Comparison of ENCODE assay signal across 7 cellular contexts in the genomic region with DNA sequence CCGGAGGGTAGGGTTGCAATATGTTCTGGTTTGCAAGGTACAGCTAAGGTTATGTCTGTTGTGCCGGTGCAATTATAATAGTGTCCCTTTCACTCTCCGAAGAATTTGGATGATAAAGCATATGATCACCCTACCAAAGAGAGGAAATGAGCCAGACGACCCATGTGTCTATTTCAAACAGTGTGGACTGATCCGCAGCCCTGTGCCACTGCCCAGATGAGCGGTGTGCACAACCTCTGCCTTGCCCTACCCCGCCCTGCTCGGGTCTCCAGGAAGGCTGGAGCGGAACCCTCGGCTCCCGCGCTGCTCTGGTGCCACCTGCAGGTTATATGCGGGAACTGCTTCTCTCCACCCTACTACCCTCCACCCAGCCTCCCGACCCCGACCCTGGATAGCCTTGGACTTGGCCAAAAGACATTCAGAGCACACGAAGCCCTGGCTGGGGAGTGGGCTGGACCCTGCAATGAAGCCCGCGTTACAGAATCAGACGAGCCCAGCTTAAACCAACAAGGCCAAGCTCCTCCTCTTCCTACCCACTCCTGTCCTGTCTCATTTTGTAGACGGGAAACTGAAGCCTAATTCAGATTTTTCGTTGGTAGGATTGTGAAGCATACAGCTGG.
A peak's percentile ranks its signal among the peaks of the same experiment; 100 is the strongest.
DNase-seq lines count a peak whose midpoint lies in the region; FAIRE-seq and TF ChIP-seq lines count a peak whose summit lies in the region.

No MANE protein-coding gene starts in this region.

- no peaks in the 10 kb centered on the region for H3K9me3 Mint-ChIP-seq in activated T-helper 1 cell treated with anti-CD3 and anti-CD28 coated beads, Interleukin-12 subunit alpha, Interleukin-12 subunit beta, Interleukin-2, Interleukin-4 antibody, amounts not matched to agents 30 ng/mL and 10 ng/mL and 1 ng/mL, durations not matched to agents 14 hours and 24 hours and 36 hours

- peaks cover 14% of the 10 kb centered on the region for H3K27me3 Mint-ChIP-seq in activated T-helper 1 cell treated with anti-CD3 and anti-CD28 coated beads, Interleukin-12 subunit alpha, Interleukin-12 subunit beta, Interleukin-2, Interleukin-4 antibody, amounts not matched to agents 30 ng/mL and 10 ng/mL and 1 ng/mL, durations not matched to agents 14 hours and 24 hours and 36 hours (ENCODE audit: insufficient read depth)

- TF ChIP-seq CTCF in GM12875 (IDR thresholded peaks at IDR 0.05; ENCODE audit: borderline replicate concordance, insufficient read depth, low read depth, low read length) (peak; percentile 92), fibroblast of pulmonary artery (IDR thresholded peaks at IDR 0.05; ENCODE audit: low read length, missing control alignments) (peak; percentile 83)

- no peak for FAIRE-seq in RCC 7860 (lab: Jason Lieb, UNC)

- H3K36me3 Mint-ChIP-seq in activated T-helper 1 cell treated with anti-CD3 and anti-CD28 coated beads, Interleukin-12 subunit alpha, Interleukin-12 subunit beta, Interleukin-2, Interleukin-4 antibody, amounts not matched to agents 30 ng/mL and 10 ng/mL and 1 ng/mL, durations not matched to agents 14 hours and 24 hours and 36 hours (ENCODE audit: low read depth), result no peaks in the 10 kb centered on the region

- DNase-seq in HPDE6-E6E7 (ENCODE audit: extremely low spot score) (peak; percentile 54), RCC 7860 (ENCODE audit: low spot score) (peak; percentile 31), fibroblast of pulmonary artery (ENCODE audit: low read depth) (peak; percentile 34), occipital lobe (lab: John Stamatoyannopoulos, UW) (peak; percentile 6), superior temporal gyrus (ENCODE audit: extremely low spot score) (peak; percentile 65)
- DNase-seq in activated T-helper 1 cell treated with anti-CD3 and anti-CD28 coated beads, Interleukin-12 subunit alpha, Interleukin-12 subunit beta, Interleukin-2, Interleukin-4 antibody, amounts not matched to agents 30 ng/mL and 10 ng/mL and 1 ng/mL, durations not matched to agents 14 hours and 24 hours and 36 hours (ENCODE audit: low spot score), result peak; percentile 48

- intact Hi-C loops in activated T-helper 1 cell treated with anti-CD3 and anti-CD28 coated beads, Interleukin-12 subunit alpha, Interleukin-12 subunit beta, Interleukin-2, Interleukin-4 antibody, amounts not matched to agents 30 ng/mL and 10 ng/mL and 1 ng/mL, durations not matched to agents 14 hours and 24 hours and 36 hours (cut with micrococcal nuclease), result loop anchor here (1.0 kb wide), 3 partner anchors 71 to 596 kb away; no protein-coding TSS in a partner anchor

- H3K4me3 ChIP-seq in GM12875 (ENCODE audit: low read depth, low read length) (no peak overlapping the region), fibroblast of pulmonary artery (replicated peaks; ENCODE audit: low read depth, low read length) (peak overlapping the region; percentile 3)

- no peak overlapping the region for H3K4me3 Mint-ChIP-seq in activated T-helper 1 cell treated with anti-CD3 and anti-CD28 coated beads, Interleukin-12 subunit alpha, Interleukin-12 subunit beta, Interleukin-2, Interleukin-4 antibody, amounts not matched to agents 30 ng/mL and 10 ng/mL and 1 ng/mL, durations not matched to agents 14 hours and 24 hours and 36 hours

- H3K27ac Mint-ChIP-seq in activated T-helper 1 cell treated with anti-CD3 and anti-CD28 coated beads, Interleukin-12 subunit alpha, Interleukin-12 subunit beta, Interleukin-2, Interleukin-4 antibody, amounts not matched to agents 30 ng/mL and 10 ng/mL and 1 ng/mL, durations not matched to agents 14 hours and 24 hours and 36 hours, result no peak overlapping the region

- peaks cover 8% of the 10 kb centered on the region for H3K4me1 Mint-ChIP-seq in activated T-helper 1 cell treated with anti-CD3 and anti-CD28 coated beads, Interleukin-12 subunit alpha, Interleukin-12 subunit beta, Interleukin-2, Interleukin-4 antibody, amounts not matched to agents 30 ng/mL and 10 ng/mL and 1 ng/mL, durations not matched to agents 14 hours and 24 hours and 36 hours (ENCODE audit: low read depth)

Comparison
In these comparisons a context has a peak if more than half of its experiments do, and no peak if none do; other contexts are left out.
1. DNase-seq: peak in every context shown above with its lines; median percentile 65 in superior temporal gyrus; 54 in HPDE6-E6E7; 48 in activated T-helper 1 cell treated with anti-CD3 and anti-CD28 coated beads, Interleukin-12 subunit alpha, Interleukin-12 subunit beta, Interleukin-2, Interleukin-4 antibody, amounts not matched to agents 30 ng/mL and 10 ng/mL and 1 ng/mL, durations not matched to agents 14 hours and 24 hours and 36 hours; 34 in fibroblast of pulmonary artery; 31 in RCC 7860; 6 in occipital lobe.